In genomic region chr10:1550616-1551015, GRCh38 we compare ENCODE assay signal across 27 cellular contexts.
"Had no signal": no experiment of that assay in that cellular context is flagged by ENCODE, and none has a peak within 500 bp of the region (broad histone marks: within the 10 kb centered on the region; RNA-seq: fewer than 3 reads in every experiment).

No MANE protein-coding gene starts in this region.

- H3K9me3 ChIP-seq: ascending aorta, body of pancreas, breast epithelium had no signal

- H3K36me3 Mint-ChIP-seq: activated naive CD8-positive, alpha-beta T cell treated with anti-CD3 and anti-CD28 coated beads, Interleukin-2, amount 10 ng/mL, durations not matched to agents 7 days and 5 days; T-cell had no signal

- H3K36me3 ChIP-seq: ascending aorta, breast epithelium had no signal

- H3K9me3 Mint-ChIP-seq: activated CD4-positive, alpha-beta T cell treated with anti-CD3 and anti-CD28 coated beads, Interleukin-2, amount 10 ng/mL, durations not matched to agents 24 days and 14 days; activated CD8-positive, alpha-beta T cell treated with anti-CD3 and anti-CD28 coated beads for 36 hours; activated naive CD8-positive, alpha-beta T cell treated with anti-CD3 and anti-CD28 coated beads, Interleukin-2, amount 10 ng/mL, durations not matched to agents 7 days and 5 days; activated T-cell treated with anti-CD3 and anti-CD28 coated beads, Interleukin-2, amount 50 U/mL, for 72 hours; activated T-helper 2 cell treated with anti-CD3 and anti-CD28 coated beads, Interferon-gamma antibody, Interleukin-2, Interleukin-4, amounts not matched to agents 10 μg/mL and 5 μg/mL and 100 μg/mL, durations not matched to agents 14 hours and 24 hours and 36 hours; T-helper 2 cell treated with Interferon-gamma antibody and Interleukin-4, amounts not matched to agents 5 μg/mL and 100 μg/mL, for 36 hours had no signal

- H3K27ac ChIP-seq: ascending aorta, body of pancreas, breast epithelium, KMS-11, PC-9, RWPE1 had no signal

- H3K27me3 Mint-ChIP-seq: activated CD4-positive, alpha-beta T cell treated with anti-CD3 and anti-CD28 coated beads, Interleukin-2, amount 10 ng/mL, durations not matched to agents 24 days and 14 days; activated naive CD8-positive, alpha-beta T cell treated with anti-CD3 and anti-CD28 coated beads, Interleukin-2, amount 10 ng/mL, durations not matched to agents 7 days and 5 days had no signal

- H3K4me3 Mint-ChIP-seq: activated CD4-positive, alpha-beta T cell treated with anti-CD3 and anti-CD28 coated beads, Interleukin-2, amount 10 ng/mL, durations not matched to agents 24 days and 14 days; activated CD8-positive, alpha-beta T cell treated with anti-CD3 and anti-CD28 coated beads for 36 hours; activated naive CD8-positive, alpha-beta T cell treated with anti-CD3 and anti-CD28 coated beads, Interleukin-2, amount 10 ng/mL, durations not matched to agents 7 days and 5 days; T-cell; T-helper 2 cell treated with Interferon-gamma antibody and Interleukin-4, amounts not matched to agents 5 μg/mL and 100 μg/mL, for 36 hours had no signal

- H3K27me3 ChIP-seq: ascending aorta, body of pancreas, breast epithelium had no signal

- H3K4me3 ChIP-seq: ascending aorta, body of pancreas, breast epithelium, PC-9 had no signal

- H3K4me1 Mint-ChIP-seq: activated naive CD8-positive, alpha-beta T cell treated with anti-CD3 and anti-CD28 coated beads, Interleukin-2, amount 10 ng/mL, durations not matched to agents 7 days and 5 days had no signal

- H3K27ac Mint-ChIP-seq: activated CD4-positive, alpha-beta T cell treated with anti-CD3 and anti-CD28 coated beads, Interleukin-2, amount 10 ng/mL, durations not matched to agents 24 days and 14 days; activated CD8-positive, alpha-beta T cell treated with anti-CD3 and anti-CD28 coated beads for 36 hours; activated naive CD8-positive, alpha-beta T cell treated with anti-CD3 and anti-CD28 coated beads, Interleukin-2, amount 10 ng/mL, durations not matched to agents 7 days and 5 days; activated T-cell treated with anti-CD3 and anti-CD28 coated beads, Interleukin-2, amount 50 U/mL, for 72 hours; activated T-helper 2 cell treated with anti-CD3 and anti-CD28 coated beads, Interferon-gamma antibody, Interleukin-2, Interleukin-4, amounts not matched to agents 10 μg/mL and 5 μg/mL and 100 μg/mL, durations not matched to agents 14 hours and 24 hours and 36 hours; T-cell; T-helper 2 cell treated with Interferon-gamma antibody and Interleukin-4, amounts not matched to agents 5 μg/mL and 100 μg/mL, for 36 hours had no signal

- H3K4me1 ChIP-seq: ascending aorta, body of pancreas, breast epithelium had no signal

- ATAC-seq: activated CD8-positive, alpha-beta T cell treated with anti-CD3 and anti-CD28 coated beads for 36 hours; activated T-cell treated with anti-CD3 and anti-CD28 coated beads, Interleukin-2, amount 50 U/mL, for 72 hours; body of pancreas; Right ventricle myocardium inferior; SK-N-SH treated with all-trans-retinoic acid at 6 μM for 48 hours; T-cell had no signal

- DNase-seq: activated CD4-positive, alpha-beta T cell treated with anti-CD3 and anti-CD28 coated beads, Interleukin-2, amount 10 ng/mL, durations not matched to agents 24 days and 14 days; activated CD8-positive, alpha-beta T cell treated with anti-CD3 and anti-CD28 coated beads for 36 hours; activated naive CD4-positive, alpha-beta T cell treated with anti-CD3 and anti-CD28 coated beads, Interleukin-2, amount 50 U/mL, for 16 hours; activated naive CD8-positive, alpha-beta T cell treated with anti-CD3 and anti-CD28 coated beads, Interleukin-2, amount 10 ng/mL, durations not matched to agents 7 days and 5 days; activated T-cell treated with anti-CD3 and anti-CD28 coated beads, Interleukin-2, amount 50 U/mL, for 1 hour; activated T-cell treated with anti-CD3 and anti-CD28 coated beads, Interleukin-2, amount 50 U/mL, for 72 hours; amygdala; body of pancreas; MM.1S; MV-4-11; NCI-H146; NCI-H187; NCI-H2107; NCI-H2171; NCI-H510A; NCI-H526; PC-9; SIG-M5; T-cell had no signal
